Comparison of ENCODE assay signal across 1 cellular context in the genomic region with DNA sequence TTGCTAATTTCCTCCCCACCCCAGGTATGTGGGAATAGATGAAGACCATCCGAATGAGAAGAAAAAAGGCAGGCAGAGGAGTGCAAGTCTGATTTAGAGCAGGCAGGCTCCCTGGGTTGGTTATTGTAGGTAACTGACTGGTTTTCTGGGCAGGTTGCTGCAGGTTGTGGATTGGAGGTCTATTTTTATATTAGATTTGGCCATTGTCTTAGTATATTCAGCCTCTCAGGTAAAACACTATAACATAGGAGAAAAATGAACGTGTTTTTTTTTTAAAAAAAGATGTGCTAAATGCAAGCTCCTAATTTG.
TF ChIP-seq lines count a peak whose summit lies in the region.

No MANE protein-coding gene starts in this region.

TF ChIP-seq in K562, 482 proteins besides CTCF, POLR2A, EP300 and RAD21 (continued from another document):
- TF ChIP-seq, protein P1, sequence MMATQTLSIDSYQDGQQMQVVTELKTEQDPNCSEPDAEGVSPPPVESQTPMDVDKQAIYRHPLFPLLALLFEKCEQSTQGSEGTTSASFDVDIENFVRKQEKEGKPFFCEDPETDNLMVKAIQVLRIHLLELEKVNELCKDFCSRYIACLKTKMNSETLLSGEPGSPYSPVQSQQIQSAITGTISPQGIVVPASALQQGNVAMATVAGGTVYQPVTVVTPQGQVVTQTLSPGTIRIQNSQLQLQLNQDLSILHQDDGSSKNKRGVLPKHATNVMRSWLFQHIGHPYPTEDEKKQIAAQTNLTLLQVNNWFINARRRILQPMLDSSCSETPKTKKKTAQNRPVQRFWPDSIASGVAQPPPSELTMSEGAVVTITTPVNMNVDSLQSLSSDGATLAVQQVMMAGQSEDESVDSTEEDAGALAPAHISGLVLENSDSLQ (IDR thresholded peaks at IDR 0.05): no peak
- TF ChIP-seq ZNF41 (CRISPR knock-in tag; conservative IDR thresholded peaks at IDR 0.05) (no peak), TAF7 (tag; IDR thresholded peaks at IDR 0.05) (no peak), SP1 (CRISPR knock-in tag; IDR thresholded peaks at IDR 0.05) (no peak; the same call in 1 of the 2 replicates), IRF2 (CRISPR knock-in tag; IDR thresholded peaks at IDR 0.05) (no peak), MTA3 (IDR thresholded peaks at IDR 0.05; ENCODE audit: borderline replicate concordance) (0 out of 2 replicates have a peak, but pooled peaks have one; percentile 2), E2F3 (CRISPR knock-in tag; IDR thresholded peaks at IDR 0.05) (no peak), ZNF766 (CRISPR knock-in tag; conservative IDR thresholded peaks at IDR 0.05) (0 out of 2 replicates have a peak, but pooled peaks have one; percentile 10), PTTG1 (tag; IDR thresholded peaks at IDR 0.05; ENCODE audit: low read depth) (no peak), MEF2A (IDR thresholded peaks at IDR 0.05; ENCODE audit: control insufficient read depth, low read depth, low read length) (no peak), SMARCB1 (IDR thresholded peaks at IDR 0.05; ENCODE audit: insufficient read length, low read depth) (no peak), TCF7 (IDR thresholded peaks at IDR 0.05; ENCODE audit: borderline replicate concordance) (no peak), BACH1 (tag; IDR thresholded peaks at IDR 0.05) (no peak), ZNF778 (CRISPR knock-in tag; IDR thresholded peaks at IDR 0.05) (0 out of 2 replicates have a peak, but pooled peaks have one; percentile 6), MEF2D (tag; conservative IDR thresholded peaks at IDR 0.05; ENCODE audit: low read depth) (no peak), ZKSCAN1 (IDR thresholded peaks at IDR 0.05; ENCODE audit: low read depth, low read length) (no peak), IFI16 (CRISPR knock-in tag; IDR thresholded peaks at IDR 0.05) (no peak), SMARCC2 (IDR thresholded peaks at IDR 0.05; ENCODE audit: low read depth) (no peak), NBN (IDR thresholded peaks at IDR 0.05; ENCODE audit: low read depth) (no peak), ARID2 (IDR thresholded peaks at IDR 0.05) (no peak), BRD9 (IDR thresholded peaks at IDR 0.05; ENCODE audit: low read depth, partially characterized antibody) (peak; percentile 80), LEF1 (IDR thresholded peaks at IDR 0.05) (no peak), NONO (IDR thresholded peaks at IDR 0.05; ENCODE audit: low read depth in 2 of 2, low read length in 1 of 2) (no peak), TAF9B (IDR thresholded peaks at IDR 0.05; ENCODE audit: partially characterized antibody) (peak; percentile 8), RBBP5 (IDR thresholded peaks at IDR 0.05; ENCODE audit: borderline replicate concordance, insufficient read depth, low read length, poor library complexity, severe bottlenecking) (no peak), CHCHD3 (CRISPR knock-in tag; IDR thresholded peaks at IDR 0.05) (no peak), ERF (CRISPR knock-in tag; IDR thresholded peaks at IDR 0.05) (no peak)
- TF ChIP-seq, protein P2, sequence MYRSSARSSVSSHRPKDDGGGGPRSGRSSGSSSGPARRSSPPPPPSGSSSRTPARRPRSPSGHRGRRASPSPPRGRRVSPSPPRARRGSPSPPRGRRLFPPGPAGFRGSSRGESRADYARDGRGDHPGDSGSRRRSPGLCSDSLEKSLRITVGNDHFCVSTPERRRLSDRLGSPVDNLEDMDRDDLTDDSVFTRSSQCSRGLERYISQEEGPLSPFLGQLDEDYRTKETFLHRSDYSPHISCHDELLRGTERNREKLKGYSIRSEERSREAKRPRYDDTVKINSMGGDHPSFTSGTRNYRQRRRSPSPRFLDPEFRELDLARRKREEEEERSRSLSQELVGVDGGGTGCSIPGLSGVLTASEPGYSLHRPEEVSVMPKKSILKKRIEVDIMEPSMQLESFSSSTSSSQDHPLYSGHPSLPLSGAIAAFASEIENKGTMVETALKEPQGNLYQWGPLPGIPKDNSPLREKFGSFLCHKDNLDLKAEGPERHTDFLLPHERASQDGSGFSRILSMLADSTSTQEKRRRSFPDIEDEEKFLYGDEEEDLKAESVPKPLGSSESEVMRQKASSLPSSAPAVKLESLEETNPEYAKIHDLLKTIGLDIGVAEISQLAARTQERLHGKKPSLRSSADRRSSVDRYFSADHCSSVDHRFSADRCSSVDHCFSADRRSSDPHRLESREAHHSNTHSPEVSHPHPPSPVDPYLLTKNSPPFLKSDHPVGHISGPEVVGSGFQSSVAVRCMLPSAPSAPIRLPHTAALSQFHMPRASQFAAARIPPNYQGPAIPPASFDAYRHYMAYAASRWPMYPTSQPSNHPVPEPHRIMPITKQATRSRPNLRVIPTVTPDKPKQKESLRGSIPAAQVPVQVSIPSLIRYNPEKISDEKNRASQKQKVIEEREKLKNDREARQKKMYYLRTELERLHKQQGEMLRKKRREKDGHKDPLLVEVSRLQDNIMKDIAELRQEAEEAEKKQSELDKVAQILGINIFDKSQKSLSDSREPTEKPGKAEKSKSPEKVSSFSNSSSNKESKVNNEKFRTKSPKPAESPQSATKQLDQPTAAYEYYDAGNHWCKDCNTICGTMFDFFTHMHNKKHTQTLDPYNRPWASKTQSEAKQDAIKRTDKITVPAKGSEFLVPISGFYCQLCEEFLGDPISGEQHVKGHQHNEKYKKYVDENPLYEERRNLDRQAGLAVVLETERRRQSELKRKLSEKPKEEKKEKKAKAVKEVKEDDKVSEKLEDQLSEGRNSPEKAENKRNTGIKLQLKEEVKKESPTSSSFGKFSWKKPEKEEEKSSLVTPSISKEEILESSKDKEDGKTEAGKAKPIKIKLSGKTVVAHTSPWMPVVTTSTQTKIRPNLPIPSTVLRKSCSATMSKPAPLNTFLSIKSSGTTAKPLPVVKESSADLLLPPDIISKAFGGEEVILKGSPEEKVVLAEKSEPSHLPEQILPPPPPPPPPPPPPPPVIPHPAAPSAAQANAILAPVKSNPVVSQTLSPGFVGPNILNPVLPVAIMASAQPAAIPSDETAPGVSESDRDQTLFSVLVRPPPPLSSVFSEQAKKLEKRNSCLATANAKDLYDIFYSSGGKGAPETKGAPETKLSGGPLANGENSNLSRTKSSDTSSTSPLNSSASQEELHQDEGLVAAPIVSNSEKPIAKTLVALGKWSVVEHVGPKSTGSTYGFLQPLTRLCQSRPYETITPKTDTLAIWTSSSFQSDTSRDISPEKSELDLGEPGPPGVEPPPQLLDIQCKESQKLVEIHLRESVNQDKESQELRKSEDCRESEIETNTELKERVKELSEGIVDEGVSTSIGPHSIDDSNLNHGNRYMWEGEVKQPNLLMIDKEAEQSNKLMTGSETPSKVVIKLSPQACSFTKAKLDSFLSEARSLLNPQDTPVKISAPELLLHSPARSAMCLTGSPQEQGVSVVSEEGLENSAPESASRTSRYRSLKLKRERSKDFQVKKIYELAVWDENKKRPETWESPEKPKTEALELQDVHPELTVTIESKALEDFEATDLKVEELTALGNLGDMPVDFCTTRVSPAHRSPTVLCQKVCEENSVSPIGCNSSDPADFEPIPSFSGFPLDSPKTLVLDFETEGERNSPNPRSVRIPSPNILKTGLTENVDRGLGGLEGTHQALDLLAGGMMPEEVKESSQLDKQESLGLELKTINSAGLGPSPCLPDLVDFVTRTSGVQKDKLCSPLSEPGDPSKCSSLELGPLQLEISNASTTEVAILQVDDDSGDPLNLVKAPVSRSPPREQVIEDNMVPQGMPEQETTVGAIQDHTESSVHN (IDR thresholded peaks at IDR 0.05; ENCODE audit: borderline replicate concordance in 1 of 2, low read depth in 1 of 2): 0 out of 4 replicates have a peak, but pooled peaks of 1 of the 2 experiments have one; percentile 4
- TF ChIP-seq, protein P3, sequence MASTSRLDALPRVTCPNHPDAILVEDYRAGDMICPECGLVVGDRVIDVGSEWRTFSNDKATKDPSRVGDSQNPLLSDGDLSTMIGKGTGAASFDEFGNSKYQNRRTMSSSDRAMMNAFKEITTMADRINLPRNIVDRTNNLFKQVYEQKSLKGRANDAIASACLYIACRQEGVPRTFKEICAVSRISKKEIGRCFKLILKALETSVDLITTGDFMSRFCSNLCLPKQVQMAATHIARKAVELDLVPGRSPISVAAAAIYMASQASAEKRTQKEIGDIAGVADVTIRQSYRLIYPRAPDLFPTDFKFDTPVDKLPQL (IDR thresholded peaks at IDR 0.05; ENCODE audit: extremely low read depth, insufficient read length): no peak
- TF ChIP-seq, protein P4, sequence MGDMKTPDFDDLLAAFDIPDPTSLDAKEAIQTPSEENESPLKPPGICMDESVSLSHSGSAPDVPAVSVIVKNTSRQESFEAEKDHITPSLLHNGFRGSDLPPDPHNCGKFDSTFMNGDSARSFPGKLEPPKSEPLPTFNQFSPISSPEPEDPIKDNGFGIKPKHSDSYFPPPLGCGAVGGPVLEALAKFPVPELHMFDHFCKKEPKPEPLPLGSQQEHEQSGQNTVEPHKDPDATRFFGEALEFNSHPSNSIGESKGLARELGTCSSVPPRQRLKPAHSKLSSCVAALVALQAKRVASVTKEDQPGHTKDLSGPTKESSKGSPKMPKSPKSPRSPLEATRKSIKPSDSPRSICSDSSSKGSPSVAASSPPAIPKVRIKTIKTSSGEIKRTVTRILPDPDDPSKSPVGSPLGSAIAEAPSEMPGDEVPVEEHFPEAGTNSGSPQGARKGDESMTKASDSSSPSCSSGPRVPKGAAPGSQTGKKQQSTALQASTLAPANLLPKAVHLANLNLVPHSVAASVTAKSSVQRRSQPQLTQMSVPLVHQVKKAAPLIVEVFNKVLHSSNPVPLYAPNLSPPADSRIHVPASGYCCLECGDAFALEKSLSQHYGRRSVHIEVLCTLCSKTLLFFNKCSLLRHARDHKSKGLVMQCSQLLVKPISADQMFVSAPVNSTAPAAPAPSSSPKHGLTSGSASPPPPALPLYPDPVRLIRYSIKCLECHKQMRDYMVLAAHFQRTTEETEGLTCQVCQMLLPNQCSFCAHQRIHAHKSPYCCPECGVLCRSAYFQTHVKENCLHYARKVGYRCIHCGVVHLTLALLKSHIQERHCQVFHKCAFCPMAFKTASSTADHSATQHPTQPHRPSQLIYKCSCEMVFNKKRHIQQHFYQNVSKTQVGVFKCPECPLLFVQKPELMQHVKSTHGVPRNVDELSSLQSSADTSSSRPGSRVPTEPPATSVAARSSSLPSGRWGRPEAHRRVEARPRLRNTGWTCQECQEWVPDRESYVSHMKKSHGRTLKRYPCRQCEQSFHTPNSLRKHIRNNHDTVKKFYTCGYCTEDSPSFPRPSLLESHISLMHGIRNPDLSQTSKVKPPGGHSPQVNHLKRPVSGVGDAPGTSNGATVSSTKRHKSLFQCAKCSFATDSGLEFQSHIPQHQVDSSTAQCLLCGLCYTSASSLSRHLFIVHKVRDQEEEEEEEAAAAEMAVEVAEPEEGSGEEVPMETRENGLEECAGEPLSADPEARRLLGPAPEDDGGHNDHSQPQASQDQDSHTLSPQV (IDR thresholded peaks at IDR 0.05): 0 out of 2 replicates have a peak, but pooled peaks have one; percentile 20
- TF ChIP-seq, protein P5, sequence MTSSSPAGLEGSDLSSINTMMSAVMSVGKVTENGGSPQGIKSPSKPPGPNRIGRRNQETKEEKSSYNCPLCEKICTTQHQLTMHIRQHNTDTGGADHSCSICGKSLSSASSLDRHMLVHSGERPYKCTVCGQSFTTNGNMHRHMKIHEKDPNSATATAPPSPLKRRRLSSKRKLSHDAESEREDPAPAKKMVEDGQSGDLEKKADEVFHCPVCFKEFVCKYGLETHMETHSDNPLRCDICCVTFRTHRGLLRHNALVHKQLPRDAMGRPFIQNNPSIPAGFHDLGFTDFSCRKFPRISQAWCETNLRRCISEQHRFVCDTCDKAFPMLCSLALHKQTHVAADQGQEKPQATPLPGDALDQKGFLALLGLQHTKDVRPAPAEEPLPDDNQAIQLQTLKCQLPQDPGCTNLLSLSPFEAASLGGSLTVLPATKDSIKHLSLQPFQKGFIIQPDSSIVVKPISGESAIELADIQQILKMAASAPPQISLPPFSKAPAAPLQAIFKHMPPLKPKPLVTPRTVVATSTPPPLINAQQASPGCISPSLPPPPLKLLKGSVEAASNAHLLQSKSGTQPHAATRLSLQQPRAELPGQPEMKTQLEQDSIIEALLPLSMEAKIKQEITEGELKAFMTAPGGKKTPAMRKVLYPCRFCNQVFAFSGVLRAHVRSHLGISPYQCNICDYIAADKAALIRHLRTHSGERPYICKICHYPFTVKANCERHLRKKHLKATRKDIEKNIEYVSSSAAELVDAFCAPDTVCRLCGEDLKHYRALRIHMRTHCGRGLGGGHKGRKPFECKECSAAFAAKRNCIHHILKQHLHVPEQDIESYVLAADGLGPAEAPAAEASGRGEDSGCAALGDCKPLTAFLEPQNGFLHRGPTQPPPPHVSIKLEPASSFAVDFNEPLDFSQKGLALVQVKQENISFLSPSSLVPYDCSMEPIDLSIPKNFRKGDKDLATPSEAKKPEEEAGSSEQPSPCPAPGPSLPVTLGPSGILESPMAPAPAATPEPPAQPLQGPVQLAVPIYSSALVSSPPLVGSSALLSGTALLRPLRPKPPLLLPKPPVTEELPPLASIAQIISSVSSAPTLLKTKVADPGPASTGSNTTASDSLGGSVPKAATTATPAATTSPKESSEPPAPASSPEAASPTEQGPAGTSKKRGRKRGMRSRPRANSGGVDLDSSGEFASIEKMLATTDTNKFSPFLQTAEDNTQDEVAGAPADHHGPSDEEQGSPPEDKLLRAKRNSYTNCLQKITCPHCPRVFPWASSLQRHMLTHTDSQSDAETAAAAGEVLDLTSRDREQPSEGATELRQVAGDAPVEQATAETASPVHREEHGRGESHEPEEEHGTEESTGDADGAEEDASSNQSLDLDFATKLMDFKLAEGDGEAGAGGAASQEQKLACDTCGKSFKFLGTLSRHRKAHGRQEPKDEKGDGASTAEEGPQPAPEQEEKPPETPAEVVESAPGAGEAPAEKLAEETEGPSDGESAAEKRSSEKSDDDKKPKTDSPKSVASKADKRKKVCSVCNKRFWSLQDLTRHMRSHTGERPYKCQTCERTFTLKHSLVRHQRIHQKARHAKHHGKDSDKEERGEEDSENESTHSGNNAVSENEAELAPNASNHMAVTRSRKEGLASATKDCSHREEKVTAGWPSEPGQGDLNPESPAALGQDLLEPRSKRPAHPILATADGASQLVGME (CRISPR knock-in tag; IDR thresholded peaks at IDR 0.05): no peak
- TF ChIP-seq, protein P6, sequence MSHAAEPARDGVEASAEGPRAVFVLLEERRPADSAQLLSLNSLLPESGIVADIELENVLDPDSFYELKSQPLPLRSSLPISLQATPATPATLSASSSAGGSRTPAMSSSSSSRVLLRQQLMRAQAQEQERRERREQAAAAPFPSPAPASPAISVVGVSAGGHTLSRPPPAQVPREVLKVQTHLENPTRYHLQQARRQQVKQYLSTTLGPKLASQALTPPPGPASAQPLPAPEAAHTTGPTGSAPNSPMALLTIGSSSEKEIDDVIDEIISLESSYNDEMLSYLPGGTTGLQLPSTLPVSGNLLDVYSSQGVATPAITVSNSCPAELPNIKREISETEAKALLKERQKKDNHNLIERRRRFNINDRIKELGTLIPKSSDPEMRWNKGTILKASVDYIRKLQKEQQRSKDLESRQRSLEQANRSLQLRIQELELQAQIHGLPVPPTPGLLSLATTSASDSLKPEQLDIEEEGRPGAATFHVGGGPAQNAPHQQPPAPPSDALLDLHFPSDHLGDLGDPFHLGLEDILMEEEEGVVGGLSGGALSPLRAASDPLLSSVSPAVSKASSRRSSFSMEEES (CRISPR knock-in tag; IDR thresholded peaks at IDR 0.05): no peak
- TF ChIP-seq, protein P7, sequence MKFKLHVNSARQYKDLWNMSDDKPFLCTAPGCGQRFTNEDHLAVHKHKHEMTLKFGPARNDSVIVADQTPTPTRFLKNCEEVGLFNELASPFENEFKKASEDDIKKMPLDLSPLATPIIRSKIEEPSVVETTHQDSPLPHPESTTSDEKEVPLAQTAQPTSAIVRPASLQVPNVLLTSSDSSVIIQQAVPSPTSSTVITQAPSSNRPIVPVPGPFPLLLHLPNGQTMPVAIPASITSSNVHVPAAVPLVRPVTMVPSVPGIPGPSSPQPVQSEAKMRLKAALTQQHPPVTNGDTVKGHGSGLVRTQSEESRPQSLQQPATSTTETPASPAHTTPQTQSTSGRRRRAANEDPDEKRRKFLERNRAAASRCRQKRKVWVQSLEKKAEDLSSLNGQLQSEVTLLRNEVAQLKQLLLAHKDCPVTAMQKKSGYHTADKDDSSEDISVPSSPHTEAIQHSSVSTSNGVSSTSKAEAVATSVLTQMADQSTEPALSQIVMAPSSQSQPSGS (CRISPR knock-in tag; IDR thresholded peaks at IDR 0.05): no peak
TF ChIP-seq in K562: peak in this region for 18.
